ENCODE assay signal across 1 cellular context in genomic region chr1:52677407-52677806, GRCh38.
TF ChIP-seq lines count a peak whose summit lies in the region.

No MANE protein-coding gene starts in this region.

TF ChIP-seq in liver, 16 proteins besides CTCF, POLR2A, EP300 and RAD21 (continued from another document):
- no peak for TF ChIP-seq TAF1 (conservative IDR thresholded peaks at IDR 0.05)
- TF ChIP-seq, protein P1, sequence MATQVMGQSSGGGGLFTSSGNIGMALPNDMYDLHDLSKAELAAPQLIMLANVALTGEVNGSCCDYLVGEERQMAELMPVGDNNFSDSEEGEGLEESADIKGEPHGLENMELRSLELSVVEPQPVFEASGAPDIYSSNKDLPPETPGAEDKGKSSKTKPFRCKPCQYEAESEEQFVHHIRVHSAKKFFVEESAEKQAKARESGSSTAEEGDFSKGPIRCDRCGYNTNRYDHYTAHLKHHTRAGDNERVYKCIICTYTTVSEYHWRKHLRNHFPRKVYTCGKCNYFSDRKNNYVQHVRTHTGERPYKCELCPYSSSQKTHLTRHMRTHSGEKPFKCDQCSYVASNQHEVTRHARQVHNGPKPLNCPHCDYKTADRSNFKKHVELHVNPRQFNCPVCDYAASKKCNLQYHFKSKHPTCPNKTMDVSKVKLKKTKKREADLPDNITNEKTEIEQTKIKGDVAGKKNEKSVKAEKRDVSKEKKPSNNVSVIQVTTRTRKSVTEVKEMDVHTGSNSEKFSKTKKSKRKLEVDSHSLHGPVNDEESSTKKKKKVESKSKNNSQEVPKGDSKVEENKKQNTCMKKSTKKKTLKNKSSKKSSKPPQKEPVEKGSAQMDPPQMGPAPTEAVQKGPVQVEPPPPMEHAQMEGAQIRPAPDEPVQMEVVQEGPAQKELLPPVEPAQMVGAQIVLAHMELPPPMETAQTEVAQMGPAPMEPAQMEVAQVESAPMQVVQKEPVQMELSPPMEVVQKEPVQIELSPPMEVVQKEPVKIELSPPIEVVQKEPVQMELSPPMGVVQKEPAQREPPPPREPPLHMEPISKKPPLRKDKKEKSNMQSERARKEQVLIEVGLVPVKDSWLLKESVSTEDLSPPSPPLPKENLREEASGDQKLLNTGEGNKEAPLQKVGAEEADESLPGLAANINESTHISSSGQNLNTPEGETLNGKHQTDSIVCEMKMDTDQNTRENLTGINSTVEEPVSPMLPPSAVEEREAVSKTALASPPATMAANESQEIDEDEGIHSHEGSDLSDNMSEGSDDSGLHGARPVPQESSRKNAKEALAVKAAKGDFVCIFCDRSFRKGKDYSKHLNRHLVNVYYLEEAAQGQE (IDR thresholded peaks at IDR 0.05): peak; percentile 64
- TF ChIP-seq YY1 (IDR thresholded peaks at IDR 0.05): peak; percentile 75
